Comparison of ENCODE assay signal across 11 cellular contexts in the genomic region with DNA sequence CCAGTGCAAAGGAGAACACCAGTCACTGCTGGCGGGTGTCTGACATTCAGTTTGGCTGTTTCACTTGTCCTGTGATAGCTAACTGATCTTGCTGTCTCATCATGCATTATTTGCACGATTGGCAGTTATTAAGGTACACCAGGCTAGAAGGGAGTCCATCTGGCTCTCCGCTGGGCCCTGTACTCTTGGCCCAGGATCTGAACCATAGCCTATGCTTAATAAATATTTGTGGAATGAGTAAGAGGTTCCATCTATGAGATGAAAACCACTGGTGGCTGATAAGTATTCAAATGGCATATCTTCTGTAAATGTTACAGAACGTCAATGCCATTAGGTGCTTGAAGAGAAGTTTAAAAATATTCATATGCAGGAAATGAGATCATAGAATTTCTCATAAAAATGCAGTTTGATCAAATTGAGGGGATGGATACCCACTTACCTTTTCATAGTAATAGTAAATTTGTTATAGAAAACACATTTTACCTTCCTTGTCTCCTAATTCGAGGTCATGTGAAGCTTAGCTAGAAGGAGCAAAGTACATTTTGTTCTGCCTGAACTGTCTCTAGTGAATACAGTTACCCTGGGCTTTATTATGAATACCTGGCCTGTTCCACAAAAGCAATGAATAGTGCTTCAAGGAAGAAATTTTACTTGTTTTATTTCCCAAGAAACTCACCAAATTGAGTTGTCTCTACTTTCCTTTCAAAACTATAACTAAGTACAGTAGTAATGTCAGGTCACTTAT.
DNase-seq lines count a peak whose midpoint lies in the region; ATAC-seq, FAIRE-seq and TF ChIP-seq lines count a peak whose summit lies in the region.
"Had no signal": no experiment of that assay in that cellular context is flagged by ENCODE, and none has a peak within 500 bp of the region (broad histone marks: within the 10 kb centered on the region; RNA-seq: fewer than 3 reads in every experiment).

No MANE protein-coding gene starts in this region.

- no peak overlapping the region for H2AFZ ChIP-seq in endothelial cell of umbilical vein (ENCODE audit: low read depth, low read length)

- H3K4me1 ChIP-seq in endothelial cell of umbilical vein (ENCODE audit: control insufficient read depth, extremely low read depth, insufficient read depth, low read length) (peaks cover 22% of the 10 kb centered on the region), mucosa of descending colon (ENCODE audit: low read depth) (no peaks in the 10 kb centered on the region)

- ATAC-seq in mucosa of descending colon (peak; percentile 75), GM18861 (IDR thresholded peaks at IDR 0.05; ENCODE audit: unreplicated experiment) (no peak)
- ATAC-seq in stimulated activated naive CD8-positive, alpha-beta T cell treated with anti-CD3 and anti-CD28 coated beads, Interleukin-15, Interleukin-2, amounts not matched to agents 100 U/mL and 50 U/mL, for 24 hours, result no peak
- ATAC-seq: activated naive CD4-positive, alpha-beta T cell treated with anti-CD3 and anti-CD28 coated beads, Interleukin-2, amount 50 U/mL, for 72 hours had no signal

- FAIRE-seq in endothelial cell of umbilical vein (lab: Jason Lieb, UNC), result peak; percentile 12

- H3K27me3 ChIP-seq in endothelial cell of umbilical vein (ENCODE audit: control insufficient read depth in 2 of 2, insufficient read depth in 2 of 2, low read length in 2 of 2), result no peaks in the 10 kb centered on the region

- H3K9me1 ChIP-seq in endothelial cell of umbilical vein (replicated peaks; ENCODE audit: control insufficient read depth, extremely low read depth, insufficient read depth, low read length), result no peaks in the 10 kb centered on the region

- H4K20me1 ChIP-seq in endothelial cell of umbilical vein (replicated peaks; ENCODE audit: control insufficient read depth, extremely low read depth, insufficient read depth, low read length), result no peaks in the 10 kb centered on the region

- intact Hi-C loops in endothelial cell of umbilical vein (cut with micrococcal nuclease), result loop anchor here (1.0 to 5.0 kb wide), 3 partner anchors 20 to 209 kb away; no protein-coding TSS in a partner anchor
- intact Hi-C loops in mucosa of descending colon (cut with DNase I, micrococcal nuclease), result no loop called here

- peak overlapping the region; percentile 12 for H3K9ac ChIP-seq in endothelial cell of umbilical vein (replicated peaks; ENCODE audit: extremely low read depth, insufficient read depth, low read length)

- peak overlapping the region; percentile 18 for H3K4me2 ChIP-seq in endothelial cell of umbilical vein (ENCODE audit: insufficient read depth, low read length)

- H3K4me3 ChIP-seq in endothelial cell of umbilical vein (replicated peaks in 1 of 3; ENCODE audit: insufficient read depth in 1 of 3, low read depth in 1 of 3, low read length in 3 of 3) (no peak overlapping the region), mucosa of descending colon (no peak overlapping the region)

- TF ChIP-seq CTCF in endothelial cell of umbilical vein (IDR thresholded peaks at IDR 0.05; ENCODE audit: extremely low read depth in 1 of 2, insufficient read depth in 1 of 2, low read depth in 1 of 2, low read length in 2 of 2), result no peak
- TF ChIP-seq CTCF in mucosa of descending colon (IDR thresholded peaks at IDR 0.05), result no peak

- in situ Hi-C loops in ACHN (cut with HindIII; ENCODE audit: low pct_ligation_motif_present, low pct_unique_long_range_greater_than_20kb, low sequenced_read_pairs), result no loop called here

- CTCF ChIA-PET in endothelial cell of umbilical vein (lab: Charles Lee), result no interaction called here

- no peaks in the 10 kb centered on the region for H3K9me3 ChIP-seq in endothelial cell of umbilical vein (replicated peaks; ENCODE audit: control insufficient read depth, insufficient read depth, low read length)
- no peaks in the 10 kb centered on the region for H3K9me3 ChIP-seq in mucosa of descending colon

- peak overlapping the region; percentile 47 for H3K27ac ChIP-seq in endothelial cell of umbilical vein (ENCODE audit: insufficient read depth, low read depth, low read length)

- TF ChIP-seq POLR2A in endothelial cell of umbilical vein (IDR thresholded peaks at IDR 0.05; ENCODE audit: low read depth, low read length), result no peak

- peak; percentile 94 for DNase-seq in ACHN
- DNase-seq in NCI-H446 (lab: John Stamatoyannopoulos, UW), result peak; percentile 18 to 75
- peak; percentile 52 for DNase-seq in endothelial cell of umbilical vein (ENCODE audit: low read depth, low spot score)
- no peak for DNase-seq in mucosa of descending colon
- DNase-seq in GDM1 (lab: John Stamatoyannopoulos, UW), result no peak
- DNase-seq in dedifferentiated amniotic fluid mesenchymal stem cell (ENCODE audit: extremely low spot score), result no peak
- no peak for DNase-seq in stimulated activated naive CD8-positive, alpha-beta T cell treated with anti-CD3 and anti-CD28 coated beads, Interleukin-15, Interleukin-2, amounts not matched to agents 100 U/mL and 50 U/mL, for 24 hours
- DNase-seq: NCI-H345, occipital lobe had no signal

- H3K36me3 ChIP-seq in endothelial cell of umbilical vein (ENCODE audit: control insufficient read depth in 2 of 2, extremely low read depth in 1 of 2, insufficient read depth in 2 of 2, low read length in 2 of 2), result no peaks in the 10 kb centered on the region
- no peaks in the 10 kb centered on the region for H3K36me3 ChIP-seq in mucosa of descending colon (ENCODE audit: low read depth)

- dilution Hi-C loops in endothelial cell of umbilical vein (cut with MboI; ENCODE audit: extremely low pct_ligation_motif_present, low sequenced_read_pairs), result no loop called here

- POLR2A ChIA-PET in endothelial cell of umbilical vein (lab: Charles Lee), result no interaction called here

- no TSS peak for BruUV-seq in endothelial cell of umbilical vein (replicated peaks; lab: Mats Ljungman, UMichigan)

- no peaks in the 10 kb centered on the region for H3K79me2 ChIP-seq in endothelial cell of umbilical vein (ENCODE audit: control insufficient read depth, insufficient read depth, low read length)

TF ChIP-seq in endothelial cell of umbilical vein, 7 proteins besides CTCF, POLR2A, EP300 and RAD21:
- TF ChIP-seq JUN (IDR thresholded peaks at IDR 0.05; ENCODE audit: borderline replicate concordance, insufficient read depth, insufficient read length, low read depth) (no peak), POLR2AphosphoS5 (IDR thresholded peaks at IDR 0.05; ENCODE audit: insufficient read depth, low read depth, low read length) (no peak), EZH2 (IDR thresholded peaks at IDR 0.05; ENCODE audit: borderline replicate concordance, low read depth, low read length, severe bottlenecking) (no peak), MYC (IDR thresholded peaks at IDR 0.05; ENCODE audit: low read depth, low read length) (no peak), GATA2 (IDR thresholded peaks at IDR 0.05; ENCODE audit: insufficient read depth, insufficient read length, low read depth, low read length) (peak; percentile 68), FOS (IDR thresholded peaks at IDR 0.05; ENCODE audit: borderline replicate concordance, insufficient read depth, low read length) (peak; percentile 50)
- TF ChIP-seq, protein P1, sequence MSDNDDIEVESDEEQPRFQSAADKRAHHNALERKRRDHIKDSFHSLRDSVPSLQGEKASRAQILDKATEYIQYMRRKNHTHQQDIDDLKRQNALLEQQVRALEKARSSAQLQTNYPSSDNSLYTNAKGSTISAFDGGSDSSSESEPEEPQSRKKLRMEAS (IDR thresholded peaks at IDR 0.05; ENCODE audit: insufficient read depth, insufficient read length), result no peak

Comparison
In these comparisons a context has a peak if more than half of its experiments do, and no peak if none do; other contexts are left out.
1. DNase-seq: peak in ACHN (single experiment), NCI-H446 (2 of 2) and endothelial cell of umbilical vein (single experiment); none in mucosa of descending colon (0 of 3), GDM1 (single experiment), dedifferentiated amniotic fluid mesenchymal stem cell (single experiment) and stimulated activated naive CD8-positive, alpha-beta T cell treated with anti-CD3 and anti-CD28 coated beads, Interleukin-15, Interleukin-2, amounts not matched to agents 100 U/mL and 50 U/mL, for 24 hours (single experiment).